31 cellular contexts compared by ENCODE assay signal in genomic region chr10:87596351-87596750, GRCh38.
DNase-seq lines count a peak whose midpoint lies in the region; ATAC-seq and TF ChIP-seq lines count a peak whose summit lies in the region.
"Had no signal": no experiment of that assay in that cellular context is flagged by ENCODE, and none has a peak within 500 bp of the region (broad histone marks: within the 10 kb centered on the region; RNA-seq: fewer than 3 reads in every experiment).

No MANE protein-coding gene starts in this region.

- no peaks in the 10 kb centered on the region for H3K36me3 Mint-ChIP-seq in activated naive CD8-positive, alpha-beta T cell treated with anti-CD3 and anti-CD28 coated beads for 36 hours
- no peaks in the 10 kb centered on the region for H3K36me3 Mint-ChIP-seq in WTC11
- H3K36me3 Mint-ChIP-seq in naive thymus-derived CD8-positive, alpha-beta T cell, result peaks cover 0 to 1% (median 0%) of the 10 kb centered on the region in 3 donors
- H3K36me3 Mint-ChIP-seq: activated naive CD8-positive, alpha-beta T cell treated with anti-CD3 and anti-CD28 coated beads, Interleukin-2, amount 10 ng/mL, durations not matched to agents 7 days and 5 days; stimulated activated effector memory CD8-positive, alpha-beta T cell treated with anti-CD3 and anti-CD28 coated beads, Interleukin-12 subunit alpha, Interleukin-12 subunit beta, amount 100 ng/mL, for 72 hours had no signal

- no peak overlapping the region for H2AFZ ChIP-seq in Karpas-422 (ENCODE audit: low read length)

- no peaks in the 10 kb centered on the region for H3K36me3 ChIP-seq in Karpas-422 (ENCODE audit: insufficient read depth, low read length)
- H3K36me3 ChIP-seq: gastrocnemius medialis, neutrophil, right lobe of liver, SJSA1, suprapubic skin had no signal

- no peak overlapping the region for H3K4me3 Mint-ChIP-seq in activated naive CD8-positive, alpha-beta T cell treated with anti-CD3 and anti-CD28 coated beads for 36 hours
- H3K4me3 Mint-ChIP-seq in WTC11, result no peak overlapping the region
- no peak overlapping the region for H3K4me3 Mint-ChIP-seq in naive thymus-derived CD8-positive, alpha-beta T cell
- H3K4me3 Mint-ChIP-seq: activated naive CD8-positive, alpha-beta T cell treated with anti-CD3 and anti-CD28 coated beads, Interleukin-2, amount 10 ng/mL, durations not matched to agents 7 days and 5 days; HFFc6; stimulated activated effector memory CD8-positive, alpha-beta T cell treated with anti-CD3 and anti-CD28 coated beads, Interleukin-12 subunit alpha, Interleukin-12 subunit beta, amount 100 ng/mL, for 72 hours had no signal

- DNase-seq in SIG-M5 treated with dmso at 0.1 percent for 504 hours (lab: John Stamatoyannopoulos, UW; ENCODE audit: unreplicated experiment), result peak; percentile 13
- no peak for DNase-seq in SIG-M5 (lab: John Stamatoyannopoulos, UW)
- peak; percentile 64 to 67 for DNase-seq in NOMO-1 (lab: John Stamatoyannopoulos, UW; ENCODE audit: unreplicated experiment in 2 of 2)
- no peak for DNase-seq in activated naive CD8-positive, alpha-beta T cell treated with anti-CD3 and anti-CD28 coated beads for 36 hours
- no peak for DNase-seq in WTC11 (ENCODE audit: low spot score)
- no peak for DNase-seq in Karpas-422
- no peak for DNase-seq in naive thymus-derived CD8-positive, alpha-beta T cell
- DNase-seq: 8988T; activated CD4-positive, alpha-beta T cell treated with anti-CD3 and anti-CD28 coated beads for 4 hours; activated effector memory CD4-positive, alpha-beta T cell treated with anti-CD3 and anti-CD28 coated beads, Interleukin-2, amount 50 U/mL, for 16 hours; activated naive CD8-positive, alpha-beta T cell treated with anti-CD3 and anti-CD28 coated beads, Interleukin-2, amount 10 ng/mL, durations not matched to agents 7 days and 5 days; Calu3; caudate nucleus; dermis blood vessel endothelial cell; DND-41; gastrocnemius medialis; HFFc6; hippocampal formation; left cardiac atrium; mammary epithelial cell; NCI-H1436; NCI-H2107; right lobe of liver; stimulated activated CD4-positive, alpha-beta T cell treated with anti-CD3 and anti-CD28 coated beads, Interleukin-12 subunit alpha, Interleukin-12 subunit beta, amount 100 ng/mL, for 4 hours; stimulated activated CD4-positive, alpha-beta T cell treated with anti-CD3 and anti-CD28 coated beads, Interleukin-4, amount 100 ng/mL, for 24 hours had no signal

- no peaks in the 10 kb centered on the region for H3K9me3 ChIP-seq in Karpas-422 (ENCODE audit: low read length)
- H3K9me3 ChIP-seq: gastrocnemius medialis, neutrophil, right lobe of liver, SJSA1, suprapubic skin had no signal

- H3K27ac ChIP-seq in Karpas-422 (ENCODE audit: low read length), result no peak overlapping the region
- H3K27ac ChIP-seq: gastrocnemius medialis, neutrophil, SJSA1, suprapubic skin had no signal

- CTCF ChIA-PET in WTC11 (lab: Charles Lee), result no interaction called here

- H3K9me3 Mint-ChIP-seq in activated naive CD8-positive, alpha-beta T cell treated with anti-CD3 and anti-CD28 coated beads for 36 hours, result no peaks in the 10 kb centered on the region
- peaks cover 5% of the 10 kb centered on the region for H3K9me3 Mint-ChIP-seq in WTC11
- no peaks in the 10 kb centered on the region for H3K9me3 Mint-ChIP-seq in naive thymus-derived CD8-positive, alpha-beta T cell
- H3K9me3 Mint-ChIP-seq: activated naive CD8-positive, alpha-beta T cell treated with anti-CD3 and anti-CD28 coated beads, Interleukin-2, amount 10 ng/mL, durations not matched to agents 7 days and 5 days; HFFc6; stimulated activated effector memory CD8-positive, alpha-beta T cell treated with anti-CD3 and anti-CD28 coated beads, Interleukin-12 subunit alpha, Interleukin-12 subunit beta, amount 100 ng/mL, for 72 hours had no signal

- POLR2A ChIA-PET in WTC11 (lab: Charles Lee), result no interaction called here
- POLR2A ChIA-PET in naive thymus-derived CD8-positive, alpha-beta T cell (lab: Charles Lee), result no interaction called here

- no peaks in the 10 kb centered on the region for H3K27me3 ChIP-seq in Karpas-422 (ENCODE audit: low read length)
- H3K27me3 ChIP-seq: gastrocnemius medialis, neutrophil, right lobe of liver, SJSA1, suprapubic skin had no signal

- H4K20me1 ChIP-seq in Karpas-422 (ENCODE audit: insufficient read depth, low read depth, low read length), result no peaks in the 10 kb centered on the region

- H3K9ac ChIP-seq in Karpas-422 (ENCODE audit: low read length), result no peak overlapping the region

- no peaks in the 10 kb centered on the region; the same call in 1 of the 2 replicates for H3K9me2 ChIP-seq in Karpas-422 (replicated peaks; ENCODE audit: insufficient read depth, low read length)

- ATAC-seq in esophagus mucosa, result peak; percentile 69
- no peak for ATAC-seq in WTC11
- no peak for ATAC-seq in naive thymus-derived CD8-positive, alpha-beta T cell
- ATAC-seq: gastrocnemius medialis; left cardiac atrium; right lobe of liver; stimulated activated effector memory CD8-positive, alpha-beta T cell treated with anti-CD3 and anti-CD28 coated beads, Interleukin-12 subunit alpha, Interleukin-12 subunit beta, amount 100 ng/mL, for 72 hours had no signal

- peaks cover 1% of the 10 kb centered on the region for H3K4me1 Mint-ChIP-seq in activated naive CD8-positive, alpha-beta T cell treated with anti-CD3 and anti-CD28 coated beads for 36 hours
- H3K4me1 Mint-ChIP-seq in WTC11, result peaks cover 5% of the 10 kb centered on the region; the same call in 1 of the 2 replicates
- H3K4me1 Mint-ChIP-seq in naive thymus-derived CD8-positive, alpha-beta T cell, result peaks cover 0 to 1% (median under 1%) of the 10 kb centered on the region in 4 donors
- H3K4me1 Mint-ChIP-seq: stimulated activated effector memory CD8-positive, alpha-beta T cell treated with anti-CD3 and anti-CD28 coated beads, Interleukin-12 subunit alpha, Interleukin-12 subunit beta, amount 100 ng/mL, for 72 hours had no signal

- no peak overlapping the region for H3K4me2 ChIP-seq in Karpas-422 (ENCODE audit: low read depth, low read length, poor library complexity, severe bottlenecking)

- H3K27me3 Mint-ChIP-seq in activated naive CD8-positive, alpha-beta T cell treated with anti-CD3 and anti-CD28 coated beads for 36 hours, result no peaks in the 10 kb centered on the region
- no peaks in the 10 kb centered on the region for H3K27me3 Mint-ChIP-seq in WTC11 (ENCODE audit: low read depth)
- H3K27me3 Mint-ChIP-seq in naive thymus-derived CD8-positive, alpha-beta T cell, result peaks cover 0 to 5% (median 0%) of the 10 kb centered on the region in 5 donors
- H3K27me3 Mint-ChIP-seq: progenitor cell of endocrine pancreas had no signal

- no peak for TF ChIP-seq CTCF in WTC11 (IDR thresholded peaks at IDR 0.05)

- no peak overlapping the region for H3K27ac Mint-ChIP-seq in activated naive CD8-positive, alpha-beta T cell treated with anti-CD3 and anti-CD28 coated beads for 36 hours
- no peak overlapping the region for H3K27ac Mint-ChIP-seq in WTC11
- H3K27ac Mint-ChIP-seq in naive thymus-derived CD8-positive, alpha-beta T cell, result no peak overlapping the region
- H3K27ac Mint-ChIP-seq: activated naive CD8-positive, alpha-beta T cell treated with anti-CD3 and anti-CD28 coated beads, Interleukin-2, amount 10 ng/mL, durations not matched to agents 7 days and 5 days; HFFc6; progenitor cell of endocrine pancreas; stimulated activated effector memory CD8-positive, alpha-beta T cell treated with anti-CD3 and anti-CD28 coated beads, Interleukin-12 subunit alpha, Interleukin-12 subunit beta, amount 100 ng/mL, for 72 hours had no signal

- no peak overlapping the region for H3K4me3 ChIP-seq in Karpas-422 (ENCODE audit: low read length)
- H3K4me3 ChIP-seq: gastrocnemius medialis, right lobe of liver, SJSA1, suprapubic skin had no signal

- H3K4me1 ChIP-seq in Karpas-422 (ENCODE audit: low read length), result peaks cover 7% of the 10 kb centered on the region
- H3K4me1 ChIP-seq: gastrocnemius medialis, SJSA1 had no signal

- no peaks in the 10 kb centered on the region for H3K79me2 ChIP-seq in Karpas-422 (ENCODE audit: low read length)

TF ChIP-seq in WTC11, 78 proteins besides CTCF, POLR2A, EP300 and RAD21:
- TF ChIP-seq, protein P1, sequence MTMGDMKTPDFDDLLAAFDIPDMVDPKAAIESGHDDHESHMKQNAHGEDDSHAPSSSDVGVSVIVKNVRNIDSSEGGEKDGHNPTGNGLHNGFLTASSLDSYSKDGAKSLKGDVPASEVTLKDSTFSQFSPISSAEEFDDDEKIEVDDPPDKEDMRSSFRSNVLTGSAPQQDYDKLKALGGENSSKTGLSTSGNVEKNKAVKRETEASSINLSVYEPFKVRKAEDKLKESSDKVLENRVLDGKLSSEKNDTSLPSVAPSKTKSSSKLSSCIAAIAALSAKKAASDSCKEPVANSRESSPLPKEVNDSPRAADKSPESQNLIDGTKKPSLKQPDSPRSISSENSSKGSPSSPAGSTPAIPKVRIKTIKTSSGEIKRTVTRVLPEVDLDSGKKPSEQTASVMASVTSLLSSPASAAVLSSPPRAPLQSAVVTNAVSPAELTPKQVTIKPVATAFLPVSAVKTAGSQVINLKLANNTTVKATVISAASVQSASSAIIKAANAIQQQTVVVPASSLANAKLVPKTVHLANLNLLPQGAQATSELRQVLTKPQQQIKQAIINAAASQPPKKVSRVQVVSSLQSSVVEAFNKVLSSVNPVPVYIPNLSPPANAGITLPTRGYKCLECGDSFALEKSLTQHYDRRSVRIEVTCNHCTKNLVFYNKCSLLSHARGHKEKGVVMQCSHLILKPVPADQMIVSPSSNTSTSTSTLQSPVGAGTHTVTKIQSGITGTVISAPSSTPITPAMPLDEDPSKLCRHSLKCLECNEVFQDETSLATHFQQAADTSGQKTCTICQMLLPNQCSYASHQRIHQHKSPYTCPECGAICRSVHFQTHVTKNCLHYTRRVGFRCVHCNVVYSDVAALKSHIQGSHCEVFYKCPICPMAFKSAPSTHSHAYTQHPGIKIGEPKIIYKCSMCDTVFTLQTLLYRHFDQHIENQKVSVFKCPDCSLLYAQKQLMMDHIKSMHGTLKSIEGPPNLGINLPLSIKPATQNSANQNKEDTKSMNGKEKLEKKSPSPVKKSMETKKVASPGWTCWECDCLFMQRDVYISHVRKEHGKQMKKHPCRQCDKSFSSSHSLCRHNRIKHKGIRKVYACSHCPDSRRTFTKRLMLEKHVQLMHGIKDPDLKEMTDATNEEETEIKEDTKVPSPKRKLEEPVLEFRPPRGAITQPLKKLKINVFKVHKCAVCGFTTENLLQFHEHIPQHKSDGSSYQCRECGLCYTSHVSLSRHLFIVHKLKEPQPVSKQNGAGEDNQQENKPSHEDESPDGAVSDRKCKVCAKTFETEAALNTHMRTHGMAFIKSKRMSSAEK (CRISPR knock-in tag; IDR thresholded peaks at IDR 0.05; ENCODE audit: borderline replicate concordance), result no peak

Comparison
In these comparisons a context has a peak if more than half of its experiments do, and no peak if none do; other contexts are left out.
1. DNase-seq: peak in SIG-M5 treated with dmso at 0.1 percent for 504 hours (single experiment) and NOMO-1 (2 of 2); none in SIG-M5 (single experiment), activated naive CD8-positive, alpha-beta T cell treated with anti-CD3 and anti-CD28 coated beads for 36 hours (single experiment), WTC11 (single experiment), Karpas-422 (single experiment) and naive thymus-derived CD8-positive, alpha-beta T cell (0 of 10).